16 cellular contexts compared by ENCODE assay signal in the genomic region with DNA sequence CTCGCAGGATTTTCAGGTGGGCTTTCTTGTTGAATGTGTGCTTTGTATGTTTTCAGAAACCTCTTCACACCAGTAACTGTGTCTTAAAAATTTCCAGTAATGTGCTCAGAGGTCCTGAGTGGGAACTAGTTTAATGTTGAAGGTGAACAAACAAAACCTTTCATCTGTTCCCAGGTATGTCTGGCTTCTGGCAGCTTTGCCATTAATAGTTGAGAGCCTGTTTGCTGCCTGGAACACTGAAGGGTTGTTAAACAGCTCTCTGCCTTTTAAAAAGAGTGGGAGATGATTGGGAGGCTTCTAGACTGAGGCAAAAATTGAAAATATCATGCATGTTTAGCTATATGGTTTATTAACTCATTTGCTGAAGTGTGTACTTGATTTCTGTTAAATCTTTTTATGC.
A peak's percentile ranks its signal among the peaks of the same experiment; 100 is the strongest.
DNase-seq lines count a peak whose midpoint lies in the region; ATAC-seq, FAIRE-seq and TF ChIP-seq lines count a peak whose summit lies in the region.
"Had no signal": no experiment of that assay in that cellular context is flagged by ENCODE, and none has a peak within 500 bp of the region (broad histone marks: within the 10 kb centered on the region; RNA-seq: fewer than 3 reads in every experiment).

No MANE protein-coding gene starts in this region.

- H3K4me2 ChIP-seq in GM12878 (ENCODE audit: control insufficient read depth, insufficient read depth) = no peak overlapping the region

- POLR2A ChIA-PET in GM12878 (lab: Charles Lee) = no interaction called here

- no peaks in the 10 kb centered on the region for H4K20me1 ChIP-seq in GM12878 (ENCODE audit: control insufficient read depth, insufficient read depth)
- H4K20me1 ChIP-seq: BLaER1 treated with 17β-estradiol and CSF1 and Interleukin-3, amounts not matched to agents 10 nM and 100 nM had no signal

- WGBS in GM12878 (ENCODE audit: insufficient coverage, insufficient replicate concordance, low lambda C conversion rate, missing lambda C conversion rate) = 0% methylated on average over 1 of the region's 1 CpG

- H3K27me3 ChIP-seq in GM12878 (replicated peaks in 1 of 2; ENCODE audit: control insufficient read depth in 2 of 2, insufficient read depth in 2 of 2, low read length in 1 of 2) (no peaks in the 10 kb centered on the region), upper lobe of right lung (no peaks in the 10 kb centered on the region)
- H3K27me3 ChIP-seq: gastroesophageal sphincter had no signal

- TF ChIP-seq RAD21 in GM12878 (IDR thresholded peaks at IDR 0.05; ENCODE audit: insufficient read depth, low read depth, low read length) = no peak

- H3K4me1 ChIP-seq in GM12878 (ENCODE audit: control insufficient read depth, insufficient read depth, low read length) (no peaks in the 10 kb centered on the region), upper lobe of right lung (no peaks in the 10 kb centered on the region)
- H3K4me1 ChIP-seq: gastroesophageal sphincter had no signal

- TF ChIP-seq POLR2A in GM12878 (IDR thresholded peaks at IDR 0.05; ENCODE audit: low read depth, low read length) = no peak

- no peaks in the 10 kb centered on the region; the same call in 2 of the 3 replicates for H3K9me3 ChIP-seq in GM12878 (replicated peaks; ENCODE audit: control insufficient read depth, insufficient read depth, low read length)
- H3K9me3 ChIP-seq in upper lobe of right lung = no peaks in the 10 kb centered on the region
- H3K9me3 ChIP-seq: gastroesophageal sphincter had no signal

- H3K27ac ChIP-seq in GM12878 (ENCODE audit: control insufficient read depth, insufficient read depth) (peak overlapping the region; percentile 53), upper lobe of right lung (peak overlapping the region; percentile 58)
- H3K27ac ChIP-seq: 22Rv1; BLaER1 treated with 17β-estradiol and CSF1 and Interleukin-3, amounts not matched to agents 10 nM and 100 nM; gastroesophageal sphincter had no signal

- DNase-seq in NCI-H1105 treated with DMSO at 0.1 percent for 48 hours (lab: John Stamatoyannopoulos, UW) (peak; percentile 4), NCI-H1105 (lab: John Stamatoyannopoulos, UW) (no peak), GM12878 (ENCODE audit: low read depth, low spot score) (no peak), upper lobe of right lung (no peak), NCI-H510A (lab: John Stamatoyannopoulos, UW) (no peak)
- DNase-seq: activated gamma-delta T cell treated with Interleukin-2 at 50 U/mL for 16 hours; DMS53; IMR-90; stimulated activated CD4-positive, alpha-beta T cell treated with anti-CD3 and anti-CD28 coated beads, Interleukin-2, amount 100 ng/mL, for 24 hours had no signal

- RAD21 ChIA-PET in GM12878 (lab: Charles Lee; ENCODE audit: unreplicated experiment) = interaction anchor here (0.9 to 4.8 kb wide), 3 partner anchors 20 to 678 kb away, joined by 3 to 27 read pairs (median 11); no protein-coding TSS in a partner anchor

- no peaks in the 10 kb centered on the region for H3K79me2 ChIP-seq in GM12878 (ENCODE audit: control insufficient read depth, insufficient read depth, low read length)

- CTCF ChIA-PET in GM12878 (lab: Yijun Ruan, JAX) = interaction anchor here (1.0 to 2.8 kb wide), 3 partner anchors 20 to 189 kb away, joined by 3 to 13 read pairs (median 4); no protein-coding TSS in a partner anchor

- no peak overlapping the region for H3K9ac ChIP-seq in GM12878 (ENCODE audit: control insufficient read depth, insufficient read depth, low read length)
- H3K9ac ChIP-seq: BLaER1 treated with 17β-estradiol and CSF1 and Interleukin-3, amounts not matched to agents 10 nM and 100 nM had no signal

- H3K4me3 ChIP-seq in GM12878 (no peak overlapping the region), upper lobe of right lung (no peak overlapping the region)
- H3K4me3 ChIP-seq: BLaER1 treated with 17β-estradiol and CSF1 and Interleukin-3, amounts not matched to agents 10 nM and 100 nM; gastroesophageal sphincter had no signal

- BruUV-seq in GM12878 (replicated peaks; lab: Mats Ljungman, UMichigan) = no TSS peak

- intact Hi-C loops in GM12878 (cut with micrococcal nuclease; ENCODE audit: unreplicated experiment) (no loop called here), upper lobe of right lung (cut with DNase I) (no loop called here)

- in situ Hi-C loops in GM12878 (cut with MboI) = no loop called here

- TF ChIP-seq CTCF in GM12878 (IDR thresholded peaks at IDR 0.05 in 2 of 3, conservative IDR thresholded peaks at IDR 0.05 in 1 of 3; ENCODE audit: control insufficient read depth in 2 of 3, extremely low read depth in 1 of 3, insufficient read depth in 1 of 3, low read depth in 3 of 3, low read length in 3 of 3) (no peak), upper lobe of right lung (IDR thresholded peaks at IDR 0.05) (no peak)

- SMC1A ChIA-PET in GM12878 (lab: Charles Lee; ENCODE audit: uncharacterized antibody, unreplicated experiment) = interaction anchor here (1.0 to 5.0 kb wide), 5 partner anchors 19 to 69 kb away, joined by 3 to 46 read pairs (median 4); no protein-coding TSS in a partner anchor

- no peak overlapping the region for H2AFZ ChIP-seq in GM12878 (ENCODE audit: control insufficient read depth, low read depth, low read length)

- FAIRE-seq in GM12878 (lab: Jason Lieb, UNC) = no peak

- no peak for TF ChIP-seq EP300 in GM12878 (IDR thresholded peaks at IDR 0.05; ENCODE audit: borderline replicate concordance in 1 of 2, control insufficient read depth in 1 of 2, low read depth in 2 of 2, low read length in 2 of 2)

- ATAC-seq in HG02938 (IDR thresholded peaks at IDR 0.05; ENCODE audit: unreplicated experiment) (peak; percentile 1), GM12878 (peak; percentile 4), upper lobe of right lung (peak; percentile 85), HG02981 (IDR thresholded peaks at IDR 0.05; ENCODE audit: unreplicated experiment) (no peak), HG02973 (IDR thresholded peaks at IDR 0.05; ENCODE audit: unreplicated experiment) (no peak)
- ATAC-seq: activated CD4-positive, CD25-positive, alpha-beta regulatory T cell treated with anti-CD3 and anti-CD28 coated beads, Interleukin-2, amount 50 U/mL, for 24 hours; gastroesophageal sphincter had no signal

- H3K36me3 ChIP-seq in GM12878 (ENCODE audit: control insufficient read depth in 2 of 2, insufficient read depth in 2 of 2, low read length in 1 of 2) (no peaks in the 10 kb centered on the region), upper lobe of right lung (no peaks in the 10 kb centered on the region)
- H3K36me3 ChIP-seq: BLaER1 treated with 17β-estradiol and CSF1 and Interleukin-3, amounts not matched to agents 10 nM and 100 nM; gastroesophageal sphincter had no signal

TF ChIP-seq in GM12878, 131 proteins besides CTCF, POLR2A, EP300 and RAD21 (continues in another document):
- TF ChIP-seq STAT1 (conservative IDR thresholded peaks at IDR 0.05) (no peak), BRCA1 (IDR thresholded peaks at IDR 0.05; ENCODE audit: low read depth, low read length) (no peak), HDAC6 (IDR thresholded peaks at IDR 0.05; ENCODE audit: unreplicated experiment) (no peak), IKZF2 (IDR thresholded peaks at IDR 0.05) (no peak), ZBTB40 (IDR thresholded peaks at IDR 0.05; ENCODE audit: borderline replicate concordance) (no peak), TCF3 (IDR thresholded peaks at IDR 0.05; ENCODE audit: borderline replicate concordance, insufficient read depth, low read depth, low read length) (no peak), NR2C1 (IDR thresholded peaks at IDR 0.05) (no peak), TAF1 (IDR thresholded peaks at IDR 0.05; ENCODE audit: borderline replicate concordance, low read depth, low read length) (no peak), CEBPB (IDR thresholded peaks at IDR 0.05; ENCODE audit: borderline replicate concordance in 1 of 2, low read depth in 2 of 2, low read length in 2 of 2) (no peak), TCF12 (IDR thresholded peaks at IDR 0.05; ENCODE audit: low read depth, low read length) (no peak), JUNB (IDR thresholded peaks at IDR 0.05) (no peak)

Comparison
In these comparisons a context has a peak if more than half of its experiments do, and no peak if none do; other contexts are left out.
1. ATAC-seq: peak in HG02938 (single experiment), GM12878 (single experiment) and upper lobe of right lung (single experiment); none in HG02981 (single experiment) and HG02973 (single experiment).